ENCODE assay signal across 15 cellular contexts in genomic region chr3:135895734-135896121, GRCh38.
DNase-seq lines count a peak whose midpoint lies in the region; ATAC-seq, FAIRE-seq and TF ChIP-seq lines count a peak whose summit lies in the region.
"Had no signal": no experiment of that assay in that cellular context is flagged by ENCODE, and none has a peak within 500 bp of the region (broad histone marks: within the 10 kb centered on the region; RNA-seq: fewer than 3 reads in every experiment).

No MANE protein-coding gene starts in this region.

- TF ChIP-seq POLR2A in IMR-90 (IDR thresholded peaks at IDR 0.05; ENCODE audit: low read depth, low read length), result no peak
- TF ChIP-seq POLR2A in heart left ventricle (IDR thresholded peaks at IDR 0.05), result no peak

- H3K56ac ChIP-seq in IMR-90 (ENCODE audit: extremely low read depth, insufficient read depth, low read length), result no peak overlapping the region

- intact Hi-C loops in IMR-90 (cut with micrococcal nuclease) (loop anchor here (1.0 kb wide), 2 partner anchors 1100 to 1295 kb away; partner anchors contain the start of gene EPHB1), heart left ventricle (cut with DNase I) (loop anchor here (2.0 to 10.0 kb wide), 8 partner anchors 61 to 1295 kb away; partner anchors contain the start of gene EPHB1 (in 6 of the 10))

- peak overlapping the region; percentile 95; the same call in 1 of the 2 replicates for H2BK120ac ChIP-seq in IMR-90 (ENCODE audit: low read depth, low read length)

- dilution Hi-C loops in IMR-90 (cut with HindIII; ENCODE audit: low sequenced_read_pairs, unreplicated experiment), result no loop called here

- H3K4me3 ChIP-seq in AG09309 (ENCODE audit: control insufficient read depth, low read depth, low read length) (no peak overlapping the region), IMR-90 (ENCODE audit: insufficient read depth, low read depth, low read length) (no peak overlapping the region), astrocyte of the cerebellum (ENCODE audit: low read depth, low read length) (no peak overlapping the region), heart left ventricle (no peak overlapping the region)
- H3K4me3 ChIP-seq: GM23338, testis, vagina had no signal

- CTCF ChIA-PET in IMR-90 (lab: Yijun Ruan, JAX), result no interaction called here

- H3K4me1 ChIP-seq in IMR-90 (ENCODE audit: control insufficient read depth, insufficient read depth, low read length), result peaks cover 8% of the 10 kb centered on the region
- no peaks in the 10 kb centered on the region for H3K4me1 ChIP-seq in heart left ventricle
- H3K4me1 ChIP-seq: testis, vagina had no signal

- H3K23ac ChIP-seq in IMR-90 (ENCODE audit: low read depth, low read length), result no peak overlapping the region

- H3K36me3 ChIP-seq in IMR-90 (ENCODE audit: control insufficient read depth, insufficient read depth, low read length) (no peaks in the 10 kb centered on the region), heart left ventricle (no peaks in the 10 kb centered on the region)
- H3K36me3 ChIP-seq: vagina had no signal

- no peak for FAIRE-seq in frontal cortex (lab: Jason Lieb, UNC)
- FAIRE-seq: colon had no signal

- H2BK5ac ChIP-seq in IMR-90 (ENCODE audit: low read depth, low read length, poor library complexity, severe bottlenecking), result peak overlapping the region; percentile 76

- no peak overlapping the region for H2AFZ ChIP-seq in IMR-90 (replicated peaks; ENCODE audit: low read length, poor library complexity)
- H2AFZ ChIP-seq: GM23338 had no signal

- H3K9me3 ChIP-seq in IMR-90 (ENCODE audit: control insufficient read depth, insufficient read depth, low read length) (no peaks in the 10 kb centered on the region), heart left ventricle (no peaks in the 10 kb centered on the region)
- H3K9me3 ChIP-seq: testis, vagina had no signal

- WGBS in IMR-90 (ENCODE audit: extremely low coverage in 2 of 2, insufficient read length in 1 of 2), 2 experiments, result no CpG with 5 or more reads among the region's 3 CpGs
- WGBS in heart left ventricle, 4 donors, result 87 to 94% (median 92%) methylated on average over 3 of the region's 3 CpGs

- DNase-seq in AG09309 (ENCODE audit: low read depth), result peak; percentile 18
- DNase-seq in IMR-90, result no peak
- peak; percentile 34 for DNase-seq in astrocyte of the cerebellum (ENCODE audit: low read depth)
- DNase-seq in glomerular visceral epithelial cell (ENCODE audit: extremely low spot score), result peak; percentile 64
- no peak for DNase-seq in frontal cortex (ENCODE audit: low spot score in 2 of 2)
- no peak for DNase-seq in heart left ventricle
- DNase-seq in NCI-H446 treated with DMSO at 0.1 percent for 48 hours (lab: John Stamatoyannopoulos, UW), result no peak
- no peak for DNase-seq in activated CD4-positive, alpha-beta T cell treated with anti-CD3 and anti-CD28 coated beads, Interleukin-2, amount 50 U/mL, for 48 hours
- DNase-seq: effector memory CD8-positive, alpha-beta T cell had no signal

- no peak overlapping the region for H3K4ac ChIP-seq in IMR-90 (ENCODE audit: low read depth, low read length)

- H2BK15ac ChIP-seq in IMR-90 (ENCODE audit: low read depth, low read length), result 0 out of 3 replicates have a peak overlapping the region, but pooled peaks have one; percentile 47

- no peak overlapping the region for H3K4me2 ChIP-seq in IMR-90 (ENCODE audit: low read depth, low read length)
- H3K4me2 ChIP-seq: GM23338 had no signal

- no peaks in the 10 kb centered on the region for H3K79me1 ChIP-seq in IMR-90 (ENCODE audit: low read depth in 1 of 2, low read length in 2 of 2)

- 0 out of 2 replicates have a peak overlapping the region, but pooled peaks have one; percentile 94 for H3K14ac ChIP-seq in IMR-90 (replicated peaks; ENCODE audit: low read depth, low read length)

- H3K27me3 ChIP-seq in IMR-90 (ENCODE audit: control insufficient read depth, insufficient read depth, low read length), result no peaks in the 10 kb centered on the region
- peaks cover 0 to 4% (median 0%) of the 10 kb centered on the region in 9 donors for H3K27me3 ChIP-seq in heart left ventricle
- H3K27me3 ChIP-seq: testis, vagina had no signal

- H4K8ac ChIP-seq in IMR-90 (ENCODE audit: low read depth in 2 of 2, low read length in 2 of 2), result peak overlapping the region in 1 of 2 experiments; percentile 39; a peak in 1 of 4 replicates

- no peaks in the 10 kb centered on the region for H4K20me1 ChIP-seq in IMR-90 (ENCODE audit: insufficient read depth, low read length)

- TF ChIP-seq RAD21 in IMR-90 (IDR thresholded peaks at IDR 0.05; ENCODE audit: low read length), result no peak

- no peak overlapping the region for H2BK20ac ChIP-seq in IMR-90 (ENCODE audit: low read depth, low read length)

- H4K91ac ChIP-seq in IMR-90 (ENCODE audit: insufficient read depth, low read depth, low read length), result peak overlapping the region; percentile 84; the same call in 1 of the 2 replicates

- no peak overlapping the region for H3K27ac ChIP-seq in IMR-90 (ENCODE audit: insufficient read depth, low read length)
- H3K27ac ChIP-seq in heart left ventricle, result no peak overlapping the region
- H3K27ac ChIP-seq: testis, vagina had no signal

- H4K5ac ChIP-seq in IMR-90 (ENCODE audit: low read depth, low read length), result no peak overlapping the region

- peaks cover 5% of the 10 kb centered on the region; the same call in 1 of the 2 replicates for H3K9me1 ChIP-seq in IMR-90 (ENCODE audit: insufficient read depth, low read length)

- TF ChIP-seq CTCF in AG09309 (IDR thresholded peaks at IDR 0.05; ENCODE audit: control insufficient read depth, insufficient read depth, low read depth, low read length, missing control alignments) (no peak), IMR-90 (conservative IDR thresholded peaks at IDR 0.05; ENCODE audit: low read depth, low read length) (no peak), astrocyte of the cerebellum (IDR thresholded peaks at IDR 0.05; ENCODE audit: low read depth, low read length, missing control alignments) (no peak), heart left ventricle (IDR thresholded peaks at IDR 0.05) (no peak)

- H2AK5ac ChIP-seq in IMR-90 (ENCODE audit: low read depth, low read length), result no peak overlapping the region

- H2AK9ac ChIP-seq in IMR-90 (replicated peaks; ENCODE audit: low read depth, low read length, poor library complexity), result no peak overlapping the region

- BruUV-seq in IMR-90 (replicated peaks; lab: Mats Ljungman, UMichigan), result no TSS peak

- no peak overlapping the region for H3K9ac ChIP-seq in IMR-90 (ENCODE audit: low read depth, low read length)

- H3K18ac ChIP-seq in IMR-90 (ENCODE audit: low read depth, low read length), result no peak overlapping the region

- in situ Hi-C loops in IMR-90 (cut with MboI; ENCODE audit: low sequenced_read_pairs) (loop anchor here (10.0 kb wide), 1 partner anchor 1291 kb away; no protein-coding TSS in a partner anchor), astrocyte of the cerebellum (cut with HindIII; ENCODE audit: low sequenced_read_pairs) (no loop called here)

- POLR2A ChIA-PET in IMR-90 (lab: Charles Lee; ENCODE audit: unreplicated experiment), result no interaction called here

- no peak for ATAC-seq in IMR-90 (ENCODE audit: low read depth)
- ATAC-seq in heart left ventricle, result no peak
- ATAC-seq: activated CD8-positive, alpha-beta memory T cell treated with anti-CD3 and anti-CD28 coated beads, Interleukin-2, amount 10 ng/mL, durations not matched to agents 7 days and 5 days; activated naive CD4-positive, alpha-beta T cell treated with anti-CD3 and anti-CD28 coated beads, Interleukin-2, amount 50 U/mL, for 72 hours; effector memory CD8-positive, alpha-beta T cell had no signal

TF ChIP-seq in IMR-90, 13 proteins besides CTCF, POLR2A, EP300 and RAD21:
- TF ChIP-seq SMC3 (IDR thresholded peaks at IDR 0.05; ENCODE audit: low read depth, low read length) (no peak), CHD1 (IDR thresholded peaks at IDR 0.05; ENCODE audit: low read depth, low read length) (no peak), CEBPB (IDR thresholded peaks at IDR 0.05; ENCODE audit: low read depth, low read length) (peak; percentile 88), MAFK (IDR thresholded peaks at IDR 0.05; ENCODE audit: low read depth, low read length) (no peak), BHLHE40 (IDR thresholded peaks at IDR 0.05; ENCODE audit: low read depth, low read length) (no peak)

Comparison
In these comparisons a context has a peak if more than half of its experiments do, and no peak if none do; other contexts are left out.
1. DNase-seq: peak in AG09309 (single experiment), astrocyte of the cerebellum (single experiment) and glomerular visceral epithelial cell (single experiment); none in IMR-90 (single experiment), frontal cortex (0 of 2), heart left ventricle (0 of 5), NCI-H446 treated with DMSO at 0.1 percent for 48 hours (single experiment) and activated CD4-positive, alpha-beta T cell treated with anti-CD3 and anti-CD28 coated beads, Interleukin-2, amount 50 U/mL, for 48 hours (0 of 2).